1 cellular context compared by ENCODE assay signal in genomic region chr13:94303644-94304174, GRCh38.
TF ChIP-seq lines count a peak whose summit lies in the region.

No MANE protein-coding gene starts in this region.

TF ChIP-seq in HepG2, 621 proteins besides CTCF, POLR2A, EP300 and RAD21 (continued from another document):
- TF ChIP-seq USF2 (IDR thresholded peaks at IDR 0.05; ENCODE audit: low read depth, low read length) (no peak), USF2 (CRISPR knock-in tag; IDR thresholded peaks at IDR 0.05; ENCODE audit: borderline replicate concordance) (no peak), ZNF549 (CRISPR knock-in tag; IDR thresholded peaks at IDR 0.05) (no peak), HNF4G (IDR thresholded peaks at IDR 0.05; ENCODE audit: borderline replicate concordance, low read depth, low read length) (no peak), HNF4G (CRISPR knock-in tag; IDR thresholded peaks at IDR 0.05; ENCODE audit: borderline replicate concordance, low read depth) (no peak), BCL6 (CRISPR knock-in tag; IDR thresholded peaks at IDR 0.05) (0 out of 2 replicates have a peak, but pooled peaks have one; percentile 8), DRAP1 (CRISPR knock-in tag; IDR thresholded peaks at IDR 0.05) (no peak), ISL2 (CRISPR knock-in tag; IDR thresholded peaks at IDR 0.05) (peak; percentile 41; the same call in 1 of the 2 replicates), TSC22D2 (CRISPR knock-in tag; IDR thresholded peaks at IDR 0.05; ENCODE audit: borderline replicate concordance) (no peak), PATZ1 (CRISPR knock-in tag; IDR thresholded peaks at IDR 0.05) (no peak), TP53 (CRISPR knock-in tag; conservative IDR thresholded peaks at IDR 0.05) (no peak), ZXDC (CRISPR knock-in tag; IDR thresholded peaks at IDR 0.05) (no peak), ZNF879 (CRISPR knock-in tag; IDR thresholded peaks at IDR 0.05) (no peak), ATF4 (CRISPR knock-in tag; IDR thresholded peaks at IDR 0.05) (peak in 1 of 2 experiments; percentile 69; a peak in 2 of 4 replicates), MED1 (CRISPR knock-in tag; IDR thresholded peaks at IDR 0.05) (peak; percentile 32; the same call in 1 of the 2 replicates), STAG1 (CRISPR knock-in tag; IDR thresholded peaks at IDR 0.05) (no peak), ZFAT (CRISPR knock-in tag; conservative IDR thresholded peaks at IDR 0.05) (no peak), ZIK1 (CRISPR knock-in tag; IDR thresholded peaks at IDR 0.05; ENCODE audit: borderline replicate concordance, low read depth) (no peak), ZFP1 (CRISPR knock-in tag; IDR thresholded peaks at IDR 0.05) (no peak), PAWR (CRISPR knock-in tag; IDR thresholded peaks at IDR 0.05; ENCODE audit: borderline replicate concordance) (no peak), JUNB (CRISPR knock-in tag; IDR thresholded peaks at IDR 0.05; ENCODE audit: borderline replicate concordance) (no peak), ZNF224 (CRISPR knock-in tag; IDR thresholded peaks at IDR 0.05) (no peak), ZNF703 (CRISPR knock-in tag; IDR thresholded peaks at IDR 0.05; ENCODE audit: borderline replicate concordance) (no peak), ZBTB20 (CRISPR knock-in tag; IDR thresholded peaks at IDR 0.05; ENCODE audit: borderline replicate concordance, low read depth) (no peak), ZFP62 (CRISPR knock-in tag; IDR thresholded peaks at IDR 0.05) (no peak)
